ENCODE assay signal across 1 cellular context in the genomic region with DNA sequence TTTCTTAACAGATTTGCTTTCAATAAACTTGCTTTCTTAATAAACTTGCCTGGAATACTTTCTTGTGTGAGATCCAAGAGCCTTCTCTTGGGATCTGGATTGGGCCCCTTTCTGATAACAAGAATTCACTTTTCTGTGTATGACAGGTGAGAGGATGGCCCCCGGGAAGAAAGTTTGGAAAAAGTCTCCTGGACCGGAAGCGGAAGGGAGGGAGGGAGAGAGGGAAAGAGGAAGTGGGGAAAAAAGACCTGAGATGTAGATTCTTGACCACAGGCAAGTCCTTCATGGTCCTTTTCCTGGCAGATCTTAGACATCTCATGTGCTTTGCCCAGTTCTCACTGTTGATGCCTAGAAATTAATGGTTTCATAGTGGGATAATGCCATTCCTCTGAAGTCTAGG.
A peak's percentile ranks its signal among the peaks of the same experiment; 100 is the strongest.
TF ChIP-seq lines count a peak whose summit lies in the region.

No MANE protein-coding gene starts in this region.

TF ChIP-seq in H1, 55 proteins besides CTCF, POLR2A, EP300 and RAD21:
- TF ChIP-seq CHD2 (IDR thresholded peaks at IDR 0.05; ENCODE audit: low read length), result peak; percentile 21; the same call in 1 of the 2 replicates
- no peak for TF ChIP-seq POLR2AphosphoS5 (IDR thresholded peaks at IDR 0.05; ENCODE audit: low read depth, low read length)
TF ChIP-seq in H1: peak in this region for 1.
